Comparison of ENCODE assay signal across 12 cellular contexts in genomic region chr20:38872036-38872435, GRCh38. TPM values are rescaled to one million over a fixed set of nuclear protein-coding genes. Genes with fewer than 3 reads are reported as not detected.
DNase-seq lines count a peak whose midpoint lies in the region; ATAC-seq, FAIRE-seq and TF ChIP-seq lines count a peak whose summit lies in the region.
"Had no signal": no experiment of that assay in that cellular context is flagged by ENCODE, and none has a peak within 500 bp of the region (broad histone marks: within the 10 kb centered on the region; RNA-seq: fewer than 3 reads in every experiment).

No MANE protein-coding gene starts in this region.

- H3K27me3 ChIP-seq in upper lobe of right lung (no peaks in the 10 kb centered on the region), ascending aorta (no peaks in the 10 kb centered on the region), HepG2 (ENCODE audit: control insufficient read depth in 1 of 2, insufficient read depth in 2 of 2, low read length in 2 of 2) (peaks cover 7 to 43% of the 10 kb centered on the region in 2 experiments; a peak in 4 of 5 replicates)

- H3K4me1 Mint-ChIP-seq in stimulated activated naive CD8-positive, alpha-beta T cell treated with anti-CD3 and anti-CD28 coated beads, Interleukin-15, Interleukin-2, amounts not matched to agents 100 ng/mL and 50 ng/mL, for 24 hours (ENCODE audit: low read depth) = peaks cover 97% of the 10 kb centered on the region
- peaks cover 92% of the 10 kb centered on the region for H3K4me1 Mint-ChIP-seq in activated B cell treated with CpG ODN at 0.5 μM for 24 hours

- TF ChIP-seq CTCF in activated B cell treated with CpG ODN at 0.5 μM for 24 hours (IDR thresholded peaks at IDR 0.05) = no peak
- no peak for TF ChIP-seq CTCF in kidney (IDR thresholded peaks at IDR 0.05; ENCODE audit: borderline replicate concordance, extremely low read depth, insufficient read depth)
- no peak for TF ChIP-seq CTCF in upper lobe of right lung (IDR thresholded peaks at IDR 0.05)
- TF ChIP-seq CTCF in ascending aorta (IDR thresholded peaks at IDR 0.05) = no peak
- no peak for TF ChIP-seq CTCF in HepG2 (CRISPR knock-in tag; IDR thresholded peaks at IDR 0.05)

- H3K36me3 ChIP-seq in kidney (ENCODE audit: control insufficient read depth in 1 of 2, insufficient read depth in 2 of 2, low read length in 2 of 2) (no peaks in the 10 kb centered on the region), upper lobe of right lung (no peaks in the 10 kb centered on the region), ascending aorta (no peaks in the 10 kb centered on the region), HepG2 (replicated peaks in 1 of 2; ENCODE audit: control insufficient read depth in 1 of 2, insufficient read depth in 2 of 2, low read length in 2 of 2) (no peaks in the 10 kb centered on the region)
- H3K36me3 ChIP-seq: esophagus muscularis mucosa had no signal

- H3K27ac Mint-ChIP-seq in stimulated activated naive CD8-positive, alpha-beta T cell treated with anti-CD3 and anti-CD28 coated beads, Interleukin-15, Interleukin-2, amounts not matched to agents 100 ng/mL and 50 ng/mL, for 24 hours = peak overlapping the region; percentile 99
- peak overlapping the region; percentile 97 for H3K27ac Mint-ChIP-seq in activated B cell treated with CpG ODN at 0.5 μM for 24 hours

- H2AFZ ChIP-seq in HepG2 (ENCODE audit: low read length) = no peak overlapping the region

- H3K79me2 ChIP-seq in HepG2 (ENCODE audit: insufficient read depth, low read length) = no peaks in the 10 kb centered on the region

- CTCF ChIA-PET in activated B cell treated with CpG ODN at 0.5 μM for 24 hours (lab: Charles Lee) = interaction anchor here (1.1 to 2.4 kb wide), 5 partner anchors 10 to 66 kb away, joined by 3 to 11 read pairs (median 7); partner anchors contain the start of gene PPP1R16B
- CTCF ChIA-PET in HepG2 (lab: Yijun Ruan, JAX; ENCODE audit: low intra/inter-chr PET ratio, low total read pairs) = no interaction called here

- TF ChIP-seq RAD21 in HepG2 (CRISPR knock-in tag; IDR thresholded peaks at IDR 0.05) = no peak

- H3K4me3 Mint-ChIP-seq in stimulated activated naive CD8-positive, alpha-beta T cell treated with anti-CD3 and anti-CD28 coated beads, Interleukin-15, Interleukin-2, amounts not matched to agents 100 ng/mL and 50 ng/mL, for 24 hours = peak overlapping the region; percentile 77
- peak overlapping the region; percentile 79 for H3K4me3 Mint-ChIP-seq in activated B cell treated with CpG ODN at 0.5 μM for 24 hours

- intact Hi-C loops in activated B cell treated with CpG ODN at 0.5 μM for 24 hours (cut with micrococcal nuclease) = no loop called here
- intact Hi-C loops in kidney (cut with DNase I) = no loop called here
- intact Hi-C loops in upper lobe of right lung (cut with DNase I) = no loop called here
- intact Hi-C loops in ascending aorta (cut with DNase I) = no loop called here
- intact Hi-C loops in HepG2 (cut with micrococcal nuclease; ENCODE audit: unreplicated experiment) = no loop called here

- TF ChIP-seq EP300 in HepG2 (IDR thresholded peaks at IDR 0.05; ENCODE audit: low read depth in 2 of 2, low read length in 2 of 2) (no peak), HepG2 (CRISPR knock-in tag; IDR thresholded peaks at IDR 0.05; ENCODE audit: borderline replicate concordance) (no peak)

- H3K9me3 ChIP-seq in kidney (ENCODE audit: control insufficient read depth in 1 of 2, low read length in 2 of 2) = no peaks in the 10 kb centered on the region
- H3K9me3 ChIP-seq in upper lobe of right lung = no peaks in the 10 kb centered on the region
- no peaks in the 10 kb centered on the region for H3K9me3 ChIP-seq in ascending aorta
- H3K9me3 ChIP-seq in HepG2 (ENCODE audit: low read length) = no peaks in the 10 kb centered on the region

- WGBS in HepG2 (ENCODE audit: low lambda C conversion rate) = 29% methylated on average over 7 of the region's 7 CpGs

- peaks cover 27% of the 10 kb centered on the region for H3K36me3 Mint-ChIP-seq in stimulated activated naive CD8-positive, alpha-beta T cell treated with anti-CD3 and anti-CD28 coated beads, Interleukin-15, Interleukin-2, amounts not matched to agents 100 ng/mL and 50 ng/mL, for 24 hours (ENCODE audit: low read depth)
- peaks cover 21% of the 10 kb centered on the region for H3K36me3 Mint-ChIP-seq in activated B cell treated with CpG ODN at 0.5 μM for 24 hours (ENCODE audit: low read depth)

- H3K4me3 ChIP-seq in kidney (ENCODE audit: low read length in 2 of 2) = peak overlapping the region in 1 of 2 donors; percentile 46
- no peak overlapping the region for H3K4me3 ChIP-seq in upper lobe of right lung
- H3K4me3 ChIP-seq in ascending aorta = no peak overlapping the region
- H3K4me3 ChIP-seq in HepG2 (replicated peaks in 1 of 3; ENCODE audit: insufficient read depth in 1 of 3, low read depth in 2 of 3, low read length in 3 of 3) = no peak overlapping the region
- H3K4me3 ChIP-seq: esophagus muscularis mucosa had no signal

- H3K27me3 Mint-ChIP-seq in stimulated activated naive CD8-positive, alpha-beta T cell treated with anti-CD3 and anti-CD28 coated beads, Interleukin-15, Interleukin-2, amounts not matched to agents 100 ng/mL and 50 ng/mL, for 24 hours = no peaks in the 10 kb centered on the region
- no peaks in the 10 kb centered on the region for H3K27me3 Mint-ChIP-seq in activated B cell treated with CpG ODN at 0.5 μM for 24 hours

- peak overlapping the region; percentile 79 to 84 for H3K27ac ChIP-seq in kidney (ENCODE audit: low read depth in 2 of 2, low read length in 2 of 2)
- peak overlapping the region; percentile 24 for H3K27ac ChIP-seq in upper lobe of right lung
- no peak overlapping the region for H3K27ac ChIP-seq in ascending aorta
- H3K27ac ChIP-seq in HepG2 (ENCODE audit: extremely low read length, insufficient read depth, low read length) = no peak overlapping the region
- H3K27ac ChIP-seq: esophagus muscularis mucosa had no signal

- no peaks in the 10 kb centered on the region for H4K20me1 ChIP-seq in HepG2 (ENCODE audit: insufficient read depth, low read length)

- H3K4me1 ChIP-seq in kidney (ENCODE audit: control insufficient read depth in 1 of 2, insufficient read depth in 1 of 2, low read depth in 1 of 2, low read length in 2 of 2) (peaks cover 32 to 34% of the 10 kb centered on the region in 2 donors), upper lobe of right lung (peaks cover 37% of the 10 kb centered on the region), ascending aorta (no peaks in the 10 kb centered on the region), HepG2 (ENCODE audit: insufficient read depth, low read length) (0 out of 2 replicates have a peak, but pooled peaks cover 7% of the 10 kb centered on the region)

- H3K9ac ChIP-seq in kidney (ENCODE audit: low read length in 2 of 2) (peak overlapping the region in 1 of 2 donors; percentile 49), HepG2 (ENCODE audit: insufficient read depth, low read depth, low read length) (no peak overlapping the region)

- no peaks in the 10 kb centered on the region for H3K9me3 Mint-ChIP-seq in stimulated activated naive CD8-positive, alpha-beta T cell treated with anti-CD3 and anti-CD28 coated beads, Interleukin-15, Interleukin-2, amounts not matched to agents 100 ng/mL and 50 ng/mL, for 24 hours
- no peaks in the 10 kb centered on the region for H3K9me3 Mint-ChIP-seq in activated B cell treated with CpG ODN at 0.5 μM for 24 hours

- no peak for DNase-seq in stimulated activated naive CD8-positive, alpha-beta T cell treated with anti-CD3 and anti-CD28 coated beads, Interleukin-15, Interleukin-2, amounts not matched to agents 100 U/mL and 50 U/mL, for 24 hours
- no peak for DNase-seq in activated B cell treated with CpG ODN at 0.5 μM for 24 hours
- DNase-seq in kidney = no peak
- no peak for DNase-seq in upper lobe of right lung
- no peak for DNase-seq in ascending aorta (ENCODE audit: low spot score in 2 of 2)
- DNase-seq in HepG2 (ENCODE audit: low spot score) = no peak
- DNase-seq: amygdala; NCI-H1105; NK-92 treated with Interleukin-12 subunit alpha and Interleukin-12 subunit beta, amount 100 ng/mL, for 24 hours had no signal

- in situ Hi-C loops in HepG2 (cut with HindIII; ENCODE audit: extremely low pct_ligation_motif_present, low pct_unique_long_range_greater_than_20kb) = no loop called here

- POLR2A ChIA-PET in activated B cell treated with CpG ODN at 0.5 μM for 24 hours (lab: Charles Lee) = interaction anchor here (1.1 to 16.2 kb wide), 10 partner anchors 10 to 124 kb away, joined by 3 to 268 read pairs (median 25); partner anchors contain the start of genes ACTR5, DHX35 and PPP1R16B
- POLR2A ChIA-PET in HepG2 (lab: Yijun Ruan, JAX) = no interaction called here

- no TSS peak for BruUV-seq in HepG2 (replicated peaks; lab: Mats Ljungman, UMichigan)

- ATAC-seq in stimulated activated naive CD8-positive, alpha-beta T cell treated with anti-CD3 and anti-CD28 coated beads, Interleukin-15, Interleukin-2, amounts not matched to agents 100 U/mL and 50 U/mL, for 24 hours = no peak
- ATAC-seq in activated B cell treated with CpG ODN at 0.5 μM for 24 hours (ENCODE audit: low read depth) (no peak), upper lobe of right lung (no peak), GM21717 (IDR thresholded peaks at IDR 0.05; ENCODE audit: unreplicated experiment) (no peak), HepG2 (no peak)

- no peak overlapping the region for H3K4me2 ChIP-seq in HepG2 (ENCODE audit: low read depth, low read length)

- TF ChIP-seq POLR2A in HepG2 (IDR thresholded peaks at IDR 0.05; ENCODE audit: insufficient read depth in 1 of 2, low read depth in 2 of 2, low read length in 2 of 2) = no peak

- FAIRE-seq in kidney (lab: Jason Lieb, UNC) (no peak), HepG2 (lab: Jason Lieb, UNC) (no peak)

RNA-seq across cellular contexts. Expression of gene FAM83D, which starts 54.2 kb away (rescaled TPM):
- total RNA-seq in activated B cell treated with CpG ODN at 0.5 μM for 24 hours (0.93 and 1.2 TPM in 2 replicates), kidney (0.79 TPM), upper lobe of right lung (2.0 TPM), ascending aorta (0.53 TPM), HepG2 (2016; rRNA removed; fragmentation: Illumina TruSeq; extraction: Trizol) (64.0 and 76.5 TPM in 2 replicates)
- polyA plus RNA-seq in kidney (ENCODE audit: insufficient read depth, low read depth, low replicate concordance) (1.2 TPM), HepG2 (2011; rRNA removed) (26.7 and 51.4 TPM in 2 replicates)
- total RNA-seq in HepG2 (2016; cell fraction: cytosol; rRNA removed; fragmentation: Illumina TruSeq; extraction: Trizol; ENCODE audit: low read depth) = 7.7 and 8.1 TPM in 2 replicates
- 64.0 and 71.6 TPM in 2 replicates for total RNA-seq in HepG2 (2016; cell fraction: insoluble cytoplasmic fraction; rRNA removed; fragmentation: Illumina TruSeq; extraction: Trizol)
- total RNA-seq in HepG2 (2016; cell fraction: membrane; rRNA removed; fragmentation: Illumina TruSeq; extraction: Trizol) = 21.2 and 23.0 TPM in 2 replicates
- 31.3 and 37.7 TPM in 2 replicates for total RNA-seq in HepG2 (2016; cell fraction: nucleus; rRNA removed; fragmentation: Illumina TruSeq; extraction: Trizol)
- 28.2 and 38.6 TPM in 2 replicates for polyA plus RNA-seq in HepG2 (2011; cell fraction: cytosol; rRNA removed)
- polyA plus RNA-seq in HepG2 (2011; cell fraction: nucleus; rRNA removed) = 23.7 and 42.3 TPM in 2 replicates
- 13.4 and 27.1 TPM in 2 replicates for polyA plus RNA-seq in HepG2 (2012)
- 3.9 and 4.0 TPM in 2 replicates for polyA plus RNA-seq in HepG2 (2016; cell fraction: cytosol; fragmentation: Illumina TruSeq; extraction: Trizol; ENCODE audit: low read depth)
- polyA plus RNA-seq in HepG2 (2016; cell fraction: insoluble cytoplasmic fraction; fragmentation: Illumina TruSeq; extraction: Trizol; ENCODE audit: low read depth) = 80.4 and 80.8 TPM in 2 replicates
- polyA plus RNA-seq in HepG2 (2016; cell fraction: membrane; fragmentation: Illumina TruSeq; extraction: Trizol; ENCODE audit: low read depth) = 11.5 and 12.2 TPM in 2 replicates
- 61.5 and 62.0 TPM in 2 replicates for polyA plus RNA-seq in HepG2 (2016; cell fraction: nucleus; fragmentation: Illumina TruSeq; extraction: Trizol; ENCODE audit: insufficient read depth, low read depth)
- polyA minus RNA-seq in HepG2 (2011; rRNA and poly(A)+ RNA removed; ENCODE audit: low replicate concordance) = 42.3 and 93.4 TPM in 2 replicates
- polyA minus RNA-seq in HepG2 (2011; cell fraction: cytosol; rRNA and poly(A)+ RNA removed) = 16.7 and 27.9 TPM in 2 replicates
- 19.5 and 32.3 TPM in 2 replicates for polyA minus RNA-seq in HepG2 (2011; cell fraction: nucleus; rRNA and poly(A)+ RNA removed)

Comparison
In these comparisons a context has a peak if more than half of its experiments do, and no peak if none do; other contexts are left out.
1. H3K27ac ChIP-seq: peak in kidney (2 of 2) and upper lobe of right lung (single experiment); none in ascending aorta (0 of 2) and HepG2 (single experiment).